In genomic region chr1:169110691-169111447, GRCh38 we compare ENCODE assay signal across 11 cellular contexts. TPM values are rescaled to one million over a fixed set of nuclear protein-coding genes. Genes with fewer than 3 reads are reported as not detected.
DNase-seq lines count a peak whose midpoint lies in the region; ATAC-seq, FAIRE-seq and TF ChIP-seq lines count a peak whose summit lies in the region.
"Had no signal": no experiment of that assay in that cellular context is flagged by ENCODE, and none has a peak within 500 bp of the region (broad histone marks: within the 10 kb centered on the region; RNA-seq: fewer than 3 reads in every experiment).

No MANE protein-coding gene starts in this region.

- peaks cover 5% of the 10 kb centered on the region for H3K36me3 Mint-ChIP-seq in natural killer cell treated with Interleukin-12 subunit alpha and Interleukin-12 subunit beta and Interleukin-15 and Interleukin-18, amount 100 ng/mL, for 72 hours
- H3K36me3 Mint-ChIP-seq in naive thymus-derived CD8-positive, alpha-beta T cell: peaks cover 0 to 8% (median 4%) of the 10 kb centered on the region in 3 donors

- H3K27me3 Mint-ChIP-seq in natural killer cell treated with Interleukin-12 subunit alpha and Interleukin-12 subunit beta and Interleukin-15 and Interleukin-18, amount 100 ng/mL, for 72 hours: peaks cover 7% of the 10 kb centered on the region in 2 donors
- H3K27me3 Mint-ChIP-seq in naive thymus-derived CD8-positive, alpha-beta T cell: peaks cover 0 to 10% (median 4%) of the 10 kb centered on the region in 5 donors

- POLR2A ChIA-PET in A549 (lab: Yijun Ruan, JAX) (interaction anchor here (0.6 to 4.4 kb wide), 5 partner anchors 8 to 768 kb away, joined by 3 to 42 read pairs (median 5); no protein-coding TSS in a partner anchor), Panc1 (lab: Charles Lee) (interaction anchor here (0.6 kb wide), 2 partner anchors 256 to 257 kb away, joined by 3 read pairs; partner anchors contain the start of genes BLZF1 and NME7), endothelial cell of umbilical vein (lab: Charles Lee) (no interaction called here)
- POLR2A ChIA-PET in naive thymus-derived CD8-positive, alpha-beta T cell (lab: Charles Lee): interaction anchor here (0.6 kb wide), 1 partner anchor 1890 kb away, joined by 6 read pairs; the partner anchor contains the start of gene POU2F1

- no peak for TF ChIP-seq CTCF in A549 (IDR thresholded peaks at IDR 0.05)
- no peak for TF ChIP-seq CTCF in Panc1 (IDR thresholded peaks at IDR 0.05)
- no peak for TF ChIP-seq CTCF in endothelial cell of umbilical vein (IDR thresholded peaks at IDR 0.05; ENCODE audit: extremely low read depth in 1 of 2, insufficient read depth in 1 of 2, low read depth in 1 of 2, low read length in 2 of 2)

- H3K4me3 ChIP-seq in A549 (peak overlapping the region; percentile 92), Panc1 (ENCODE audit: low read depth in 2 of 2, low read length in 2 of 2) (peak overlapping the region; percentile 93 to 97), endothelial cell of umbilical vein (replicated peaks in 1 of 3; ENCODE audit: insufficient read depth in 1 of 3, low read depth in 1 of 3, low read length in 3 of 3) (peak overlapping the region in 1 of 3 experiments; percentile 15)

- dilution Hi-C loops in endothelial cell of umbilical vein (cut with MboI; ENCODE audit: extremely low pct_ligation_motif_present, low sequenced_read_pairs): no loop called here

- H3K4me2 ChIP-seq in A549 (peak overlapping the region; percentile 98), endothelial cell of umbilical vein (ENCODE audit: insufficient read depth, low read length) (peak overlapping the region; percentile 96)

- no peaks in the 10 kb centered on the region for H3K9me1 ChIP-seq in endothelial cell of umbilical vein (replicated peaks; ENCODE audit: control insufficient read depth, extremely low read depth, insufficient read depth, low read length)

- no peaks in the 10 kb centered on the region for H3K9me3 ChIP-seq in A549
- no peaks in the 10 kb centered on the region for H3K9me3 ChIP-seq in Panc1 (ENCODE audit: control insufficient read depth, insufficient read depth, low read depth, low read length)
- H3K9me3 ChIP-seq in endothelial cell of umbilical vein (replicated peaks; ENCODE audit: control insufficient read depth, insufficient read depth, low read length): no peaks in the 10 kb centered on the region

- CTCF ChIA-PET in A549 (lab: Yijun Ruan, JAX): interaction anchor here (0.6 to 3.7 kb wide), 9 partner anchors 10 to 671 kb away, joined by 3 to 20 read pairs (median 4); no protein-coding TSS in a partner anchor
- CTCF ChIA-PET in Panc1 (lab: Charles Lee): interaction anchor here (0.6 kb wide), 1 partner anchor 698 kb away, joined by 3 read pairs; no protein-coding TSS in a partner anchor
- CTCF ChIA-PET in endothelial cell of umbilical vein (lab: Charles Lee): interaction anchor here (0.9 to 5.6 kb wide), 7 partner anchors 9 to 508 kb away, joined by 3 to 41 read pairs (median 6); no protein-coding TSS in a partner anchor

- H3K4me1 ChIP-seq in A549: peaks cover 54% of the 10 kb centered on the region
- peaks cover 51% of the 10 kb centered on the region for H3K4me1 ChIP-seq in Panc1 (ENCODE audit: control insufficient read depth, insufficient read depth, low read length)
- H3K4me1 ChIP-seq in endothelial cell of umbilical vein (ENCODE audit: control insufficient read depth, extremely low read depth, insufficient read depth, low read length): peaks cover 68% of the 10 kb centered on the region

- TF ChIP-seq RAD21 in A549 (conservative IDR thresholded peaks at IDR 0.05 in 1 of 2, IDR thresholded peaks at IDR 0.05 in 1 of 2): no peak

- intact Hi-C loops in Panc1 (cut with micrococcal nuclease; ENCODE audit: unreplicated experiment): no loop called here
- intact Hi-C loops in endothelial cell of umbilical vein (cut with micrococcal nuclease): loop anchor here (10.0 kb wide), 2 partner anchors 684 to 886 kb away; partner anchors contain the start of genes METTL18 and SFT2D2

- H3K36me3 ChIP-seq in Panc1 (ENCODE audit: control insufficient read depth, insufficient read depth, low read length) (peaks cover 7% of the 10 kb centered on the region), endothelial cell of umbilical vein (ENCODE audit: control insufficient read depth in 2 of 2, extremely low read depth in 1 of 2, insufficient read depth in 2 of 2, low read length in 2 of 2) (no peaks in the 10 kb centered on the region)

- peak overlapping the region; percentile 94 for H3K4me3 Mint-ChIP-seq in natural killer cell treated with Interleukin-12 subunit alpha and Interleukin-12 subunit beta and Interleukin-15 and Interleukin-18, amount 100 ng/mL, for 72 hours
- peak overlapping the region in 1 of 10 donors; percentile 4 for H3K4me3 Mint-ChIP-seq in naive thymus-derived CD8-positive, alpha-beta T cell
- H3K4me3 Mint-ChIP-seq: activated naive CD8-positive, alpha-beta T cell; B cell had no signal

- in situ Hi-C loops in Panc1 (cut with HindIII; ENCODE audit: low pct_unique_long_range_greater_than_20kb, low sequenced_read_pairs): no loop called here

- peaks cover 39 to 53% of the 10 kb centered on the region in 2 donors for H3K4me1 Mint-ChIP-seq in natural killer cell treated with Interleukin-12 subunit alpha and Interleukin-12 subunit beta and Interleukin-15 and Interleukin-18, amount 100 ng/mL, for 72 hours (ENCODE audit: low read depth in 2 of 2)
- H3K4me1 Mint-ChIP-seq in naive thymus-derived CD8-positive, alpha-beta T cell: peaks cover 15 to 41% (median 33%) of the 10 kb centered on the region in 4 donors

- DNase-seq in A549 (ENCODE audit: low read depth in 1 of 2, low spot score in 1 of 2) (peak in 1 of 2 experiments; percentile 52), Panc1 (ENCODE audit: low read depth, low spot score) (no peak), endothelial cell of umbilical vein (ENCODE audit: low read depth, low spot score) (peak; percentile 54), GM19239 (ENCODE audit: insufficient read length, low spot score) (no peak), COLO829 (ENCODE audit: low spot score) (no peak)
- no peak for DNase-seq in natural killer cell treated with Interleukin-12 subunit alpha and Interleukin-12 subunit beta and Interleukin-15 and Interleukin-18, amount 100 ng/mL, for 72 hours (ENCODE audit: low spot score)
- DNase-seq in naive thymus-derived CD8-positive, alpha-beta T cell: no peak
- DNase-seq: NCI-H510A had no signal

- peaks cover 63% of the 10 kb centered on the region for H3K79me2 ChIP-seq in endothelial cell of umbilical vein (ENCODE audit: control insufficient read depth, insufficient read depth, low read length)

- H3K9me3 Mint-ChIP-seq in natural killer cell treated with Interleukin-12 subunit alpha and Interleukin-12 subunit beta and Interleukin-15 and Interleukin-18, amount 100 ng/mL, for 72 hours: no peaks in the 10 kb centered on the region
- H3K9me3 Mint-ChIP-seq in naive thymus-derived CD8-positive, alpha-beta T cell: no peaks in the 10 kb centered on the region

- H3K27me3 ChIP-seq in Panc1 (ENCODE audit: control insufficient read depth, insufficient read depth, low read length) (no peaks in the 10 kb centered on the region), endothelial cell of umbilical vein (ENCODE audit: control insufficient read depth in 2 of 2, insufficient read depth in 2 of 2, low read length in 2 of 2) (no peaks in the 10 kb centered on the region)

- peak overlapping the region; percentile 8 for H3K9ac ChIP-seq in endothelial cell of umbilical vein (replicated peaks; ENCODE audit: extremely low read depth, insufficient read depth, low read length)

- no peaks in the 10 kb centered on the region for H4K20me1 ChIP-seq in endothelial cell of umbilical vein (replicated peaks; ENCODE audit: control insufficient read depth, extremely low read depth, insufficient read depth, low read length)

- ATAC-seq in A549: no peak
- no peak for ATAC-seq in Panc1
- no peak for ATAC-seq in natural killer cell treated with Interleukin-12 subunit alpha and Interleukin-12 subunit beta and Interleukin-15 and Interleukin-18, amount 100 ng/mL, for 72 hours
- no peak for ATAC-seq in GM18511 (IDR thresholded peaks at IDR 0.05; ENCODE audit: unreplicated experiment)
- no peak for ATAC-seq in naive thymus-derived CD8-positive, alpha-beta T cell

- H2AFZ ChIP-seq in endothelial cell of umbilical vein (ENCODE audit: low read depth, low read length): no peak overlapping the region

- no peak for FAIRE-seq in A549 (lab: Jason Lieb, UNC)
- FAIRE-seq in endothelial cell of umbilical vein (lab: Jason Lieb, UNC): peak; percentile 50
- FAIRE-seq in GM19239 (lab: Jason Lieb, UNC): no peak

- TSS peak; percentile 3 for BruUV-seq in Panc1 (replicated peaks; lab: Mats Ljungman, UMichigan)
- TSS peak; percentile 47 for BruUV-seq in endothelial cell of umbilical vein (replicated peaks; lab: Mats Ljungman, UMichigan)

- no peak for TF ChIP-seq EP300 in A549 (IDR thresholded peaks at IDR 0.05)

- WGBS in A549 (ENCODE audit: missing lambda C conversion rate): 12% methylated on average over 7 of the region's 7 CpGs

- peak overlapping the region; percentile 96 to 98 for H3K27ac ChIP-seq in A549
- peak overlapping the region; percentile 96 for H3K27ac ChIP-seq in Panc1 (ENCODE audit: low read length)
- H3K27ac ChIP-seq in endothelial cell of umbilical vein (ENCODE audit: insufficient read depth, low read depth, low read length): peak overlapping the region; percentile 89

- no peak overlapping the region for H3K27ac Mint-ChIP-seq in natural killer cell treated with Interleukin-12 subunit alpha and Interleukin-12 subunit beta and Interleukin-15 and Interleukin-18, amount 100 ng/mL, for 72 hours
- no peak overlapping the region for H3K27ac Mint-ChIP-seq in naive thymus-derived CD8-positive, alpha-beta T cell
- H3K27ac Mint-ChIP-seq: activated naive CD8-positive, alpha-beta T cell; B cell had no signal

- no peak for TF ChIP-seq POLR2A in A549 (IDR thresholded peaks at IDR 0.05; ENCODE audit: low read length)
- no peak for TF ChIP-seq POLR2A in endothelial cell of umbilical vein (IDR thresholded peaks at IDR 0.05; ENCODE audit: low read depth, low read length)

RNA-seq across cellular contexts. Expression of gene ATP1B1, which starts 4.4 kb away (rescaled TPM):
- polyA plus RNA-seq in A549 (2011; rRNA removed) (323 and 377 TPM in 2 replicates), A549 (2017; fragmentation: RNase III; extraction: RNeasy Plus Mini Kit Qiagen cat#74134 plus additional on column Dnase treatment) (215 to 313 TPM (median 303 TPM) in 3 replicates), endothelial cell of umbilical vein (11.5 and 14.3 TPM in 2 replicates)
- polyA plus RNA-seq in A549 (2012; cell fraction: cytosol; rRNA removed): 74.7 and 88.8 TPM in 2 replicates
- 51.7 and 61.3 TPM in 2 replicates for polyA plus RNA-seq in A549 (2012; cell fraction: nucleus; rRNA removed)
- polyA minus RNA-seq in A549 (2011; rRNA and poly(A)+ RNA removed): 112 and 115 TPM in 2 replicates
- total RNA-seq in Panc1 (2021; ENCODE audit: unreplicated experiment) (118 TPM), endothelial cell of umbilical vein (56.1 and 60.5 TPM in 2 replicates)
- 80.5 TPM for polyA plus RNA-seq in Panc1 (2012; ENCODE audit: insufficient read length)
- polyA plus RNA-seq in endothelial cell of umbilical vein (2011; cell fraction: cytosol; rRNA removed): 18.8 and 19.5 TPM in 2 replicates
- 12.9 and 20.0 TPM in 2 replicates for polyA plus RNA-seq in endothelial cell of umbilical vein (2011; cell fraction: nucleus; rRNA removed)
- 23.8 and 44.8 TPM in 2 replicates for polyA plus RNA-seq in endothelial cell of umbilical vein (2012)
- polyA minus RNA-seq in endothelial cell of umbilical vein: 13.2 and 15.4 TPM in 2 replicates
- polyA minus RNA-seq in endothelial cell of umbilical vein (2011; cell fraction: cytosol; rRNA and poly(A)+ RNA removed): 56.3 TPM
- polyA minus RNA-seq in endothelial cell of umbilical vein (2011; cell fraction: nucleus; rRNA and poly(A)+ RNA removed): 12.3 and 12.8 TPM in 2 replicates
- 1 to 10 TPM; 1.3 to 2.3 TPM for total RNA-seq in natural killer cell treated with Interleukin-12 subunit alpha and Interleukin-12 subunit beta and Interleukin-15 and Interleukin-18, amount 100 ng/mL, for 72 hours
- 1 to 10 TPM; 1.4 to 1.8 TPM for total RNA-seq in naive thymus-derived CD8-positive, alpha-beta T cell
- polyA plus RNA-seq in naive thymus-derived CD8-positive, alpha-beta T cell: under 1 TPM; 0.62 to 0.97 (median 0.66) TPM

Comparison
In these comparisons a context has a peak if more than half of its experiments do, and no peak if none do; other contexts are left out.
1. RNA of gene ATP1B1, which starts 4.4 kb away (total RNA-seq): 118 TPM in Panc1 (single experiment) and 56.1 to 60.5 TPM in endothelial cell of umbilical vein; 1.3 to 2.3 TPM in natural killer cell treated with Interleukin-12 subunit alpha and Interleukin-12 subunit beta and Interleukin-15 and Interleukin-18, amount 100 ng/mL, for 72 hours and 1.4 to 1.8 TPM in naive thymus-derived CD8-positive, alpha-beta T cell; every median in the first group is over 10 times any median in the second.
2. Peak in every context shown above with its lines, with median percentiles within 50 percentile points of each other: H3K27ac ChIP-seq.